In the genomic region with DNA sequence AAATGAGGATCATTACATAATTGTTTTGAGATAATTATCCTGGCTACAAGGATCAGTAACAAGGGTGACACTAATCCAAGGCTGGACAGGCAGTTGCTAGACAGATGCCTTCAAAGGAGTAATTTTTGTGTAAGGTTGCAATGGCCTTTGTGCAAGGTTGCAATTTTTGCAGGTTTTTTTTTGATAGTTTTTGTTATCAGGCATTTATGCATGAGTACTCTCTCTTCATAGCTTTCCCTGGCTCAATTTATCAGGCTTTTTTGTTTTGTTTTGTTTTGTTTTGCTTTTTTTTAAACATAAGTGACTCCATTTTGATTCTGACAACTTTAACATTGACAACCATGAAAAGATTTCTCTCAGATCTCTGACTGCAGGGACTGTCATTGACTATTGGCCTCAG, we compare ENCODE assay signal across 13 cellular contexts.
"Had no signal": no experiment of that assay in that cellular context is flagged by ENCODE, and none has a peak within 500 bp of the region (broad histone marks: within the 10 kb centered on the region; RNA-seq: fewer than 3 reads in every experiment).

No MANE protein-coding gene starts in this region.

- H3K9me3 ChIP-seq: ovary, thoracic aorta had no signal

- H3K36me3 ChIP-seq: ovary, thoracic aorta had no signal

- H3K27me3 ChIP-seq: ovary had no signal

- FAIRE-seq: urothelium cell line had no signal

- H3K27ac Mint-ChIP-seq: activated B cell treated with CpG ODN at 0.5 μM for 24 hours; activated CD4-positive, alpha-beta T cell treated with anti-CD3 and anti-CD28 coated beads, Interleukin-2, amount 10 ng/mL, durations not matched to agents 24 days and 14 days; activated T-helper 1 cell treated with anti-CD3 and anti-CD28 coated beads, Interleukin-12 subunit alpha, Interleukin-12 subunit beta, Interleukin-2, Interleukin-4 antibody, amounts not matched to agents 30 ng/mL and 10 ng/mL and 1 ng/mL, durations not matched to agents 14 hours and 24 hours and 36 hours; endodermal cell; nephron progenitor cell; stimulated activated naive CD8-positive, alpha-beta T cell treated with anti-CD3 and anti-CD28 coated beads, Interleukin-15, amount 100 ng/mL, for 72 hours; T-helper 1 cell treated with Interleukin-12 subunit alpha and Interleukin-12 subunit beta and Interleukin-4 antibody, amounts not matched to agents 30 μg/mL and 1 μg/mL, for 36 hours had no signal

- H3K4me3 ChIP-seq: ovary, thoracic aorta had no signal

- DNase-seq: activated B cell treated with CpG ODN at 0.5 μM for 24 hours; activated CD4-positive, alpha-beta T cell treated with anti-CD3 and anti-CD28 coated beads, Interleukin-2, amount 10 ng/mL, durations not matched to agents 24 days and 14 days; activated naive CD4-positive, alpha-beta T cell treated with Interleukin-2 at 50 U/mL for 16 hours; endodermal cell; nephron progenitor cell; ovary; stimulated activated CD4-positive, alpha-beta T cell treated with anti-CD3 and anti-CD28 coated beads, Interleukin-15, amount 100 ng/mL, for 24 hours; stimulated activated CD4-positive, alpha-beta T cell treated with anti-CD3 and anti-CD28 coated beads, Interleukin-4, amount 100 ng/mL, for 24 hours; stimulated activated naive CD8-positive, alpha-beta T cell treated with anti-CD3 and anti-CD28 coated beads, Interleukin-15, amount 100 ng/mL, for 72 hours had no signal

- H3K4me3 Mint-ChIP-seq: activated B cell treated with CpG ODN at 0.5 μM for 24 hours; activated CD4-positive, alpha-beta T cell treated with anti-CD3 and anti-CD28 coated beads, Interleukin-2, amount 10 ng/mL, durations not matched to agents 24 days and 14 days; activated T-helper 1 cell treated with anti-CD3 and anti-CD28 coated beads, Interleukin-12 subunit alpha, Interleukin-12 subunit beta, Interleukin-2, Interleukin-4 antibody, amounts not matched to agents 30 ng/mL and 10 ng/mL and 1 ng/mL, durations not matched to agents 14 hours and 24 hours and 36 hours; endodermal cell; nephron progenitor cell; stimulated activated naive CD8-positive, alpha-beta T cell treated with anti-CD3 and anti-CD28 coated beads, Interleukin-15, amount 100 ng/mL, for 72 hours; T-helper 1 cell treated with Interleukin-12 subunit alpha and Interleukin-12 subunit beta and Interleukin-4 antibody, amounts not matched to agents 30 μg/mL and 1 μg/mL, for 36 hours had no signal

- H3K27me3 Mint-ChIP-seq: activated B cell treated with CpG ODN at 0.5 μM for 24 hours; activated CD4-positive, alpha-beta T cell treated with anti-CD3 and anti-CD28 coated beads, Interleukin-2, amount 10 ng/mL, durations not matched to agents 24 days and 14 days; stimulated activated naive CD8-positive, alpha-beta T cell treated with anti-CD3 and anti-CD28 coated beads, Interleukin-15, amount 100 ng/mL, for 72 hours had no signal

- H3K27ac ChIP-seq: ovary had no signal

- H3K4me1 Mint-ChIP-seq: activated CD4-positive, alpha-beta T cell treated with anti-CD3 and anti-CD28 coated beads, Interleukin-2, amount 10 ng/mL, durations not matched to agents 24 days and 14 days had no signal

- ATAC-seq: stimulated activated naive CD8-positive, alpha-beta T cell treated with anti-CD3 and anti-CD28 coated beads, Interleukin-15, amount 100 ng/mL, for 72 hours had no signal

- H3K9me3 Mint-ChIP-seq: activated B cell treated with CpG ODN at 0.5 μM for 24 hours; activated CD4-positive, alpha-beta T cell treated with anti-CD3 and anti-CD28 coated beads, Interleukin-2, amount 10 ng/mL, durations not matched to agents 24 days and 14 days; activated T-helper 1 cell treated with anti-CD3 and anti-CD28 coated beads, Interleukin-12 subunit alpha, Interleukin-12 subunit beta, Interleukin-2, Interleukin-4 antibody, amounts not matched to agents 30 ng/mL and 10 ng/mL and 1 ng/mL, durations not matched to agents 14 hours and 24 hours and 36 hours; endodermal cell; nephron progenitor cell; stimulated activated naive CD8-positive, alpha-beta T cell treated with anti-CD3 and anti-CD28 coated beads, Interleukin-15, amount 100 ng/mL, for 72 hours; T-helper 1 cell treated with Interleukin-12 subunit alpha and Interleukin-12 subunit beta and Interleukin-4 antibody, amounts not matched to agents 30 μg/mL and 1 μg/mL, for 36 hours had no signal
